In the genomic region with DNA sequence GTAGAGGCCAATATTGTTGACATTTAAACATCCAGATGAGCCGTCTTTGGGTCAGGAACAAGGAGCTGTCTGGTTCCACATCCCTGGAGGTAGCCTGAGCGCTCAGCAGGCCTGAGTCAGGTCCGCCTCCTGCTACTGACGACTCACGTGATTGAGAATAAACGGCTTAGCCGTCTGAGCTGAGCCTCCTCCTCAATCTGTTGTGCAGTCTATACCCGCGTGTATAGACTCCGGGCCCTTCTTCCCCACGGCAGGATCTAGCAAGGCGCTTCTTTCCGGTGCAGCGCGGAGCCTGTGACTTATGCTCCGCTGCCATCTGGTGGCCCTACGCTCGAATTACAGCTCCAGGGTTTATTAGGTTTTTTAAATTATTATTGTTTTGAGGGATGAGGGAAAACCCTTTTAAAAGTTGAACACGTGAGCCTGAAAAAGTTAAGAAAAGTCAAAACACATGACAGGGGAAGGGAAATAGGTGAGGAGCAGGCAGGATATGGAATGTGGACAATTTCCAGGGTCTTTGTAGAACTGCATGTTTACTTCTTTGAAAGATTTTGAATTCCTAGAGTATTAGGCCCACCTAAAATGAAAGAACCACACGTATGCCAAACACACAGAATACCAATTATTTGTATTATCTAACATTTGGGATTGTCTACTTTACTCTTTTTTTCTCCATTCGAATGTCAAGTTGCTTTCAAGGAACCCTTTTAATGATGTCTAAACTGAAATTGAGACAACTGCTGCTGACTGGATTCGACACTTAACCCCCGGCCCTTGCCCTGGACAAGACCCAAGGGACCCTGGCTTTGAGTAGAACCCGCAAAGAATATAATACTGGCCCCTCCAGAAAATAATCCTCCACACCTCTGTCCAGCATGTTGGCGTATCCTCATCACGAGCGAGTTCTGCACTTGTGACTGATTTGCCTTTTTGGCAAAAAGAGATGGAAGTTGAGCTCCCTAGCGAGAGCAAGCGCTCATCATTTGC, we compare ENCODE assay signal across 7 cellular contexts.
A peak's percentile ranks its signal among the peaks of the same experiment; 100 is the strongest.
DNase-seq lines count a peak whose midpoint lies in the region; ATAC-seq, FAIRE-seq and TF ChIP-seq lines count a peak whose summit lies in the region.

No MANE protein-coding gene starts in this region.

- H3K4me1 Mint-ChIP-seq in T-helper 2 cell treated with Interferon-gamma antibody and Interleukin-4, amounts not matched to agents 5 μg/mL and 100 μg/mL, for 36 hours (ENCODE audit: low read depth) = peaks cover 9% of the 10 kb centered on the region
- H3K4me1 Mint-ChIP-seq in astrocyte (ENCODE audit: low read depth, unreplicated experiment) = no peaks in the 10 kb centered on the region

- H3K79me2 ChIP-seq in astrocyte (ENCODE audit: insufficient read depth, low read length) = no peaks in the 10 kb centered on the region
- H3K79me2 ChIP-seq in hepatocyte = no peaks in the 10 kb centered on the region

- H4K20me1 ChIP-seq in astrocyte (ENCODE audit: insufficient read depth, low read length) (no peaks in the 10 kb centered on the region), hepatocyte (ENCODE audit: insufficient read depth, poor library complexity, severe bottlenecking) (no peaks in the 10 kb centered on the region)

- DNase-seq in GM13976 (ENCODE audit: low spot score) (peak; percentile 78), NCI-H146 treated with DMSO at 0.1 percent for 48 hours (lab: John Stamatoyannopoulos, UW; ENCODE audit: unreplicated experiment) (peak; percentile 64), astrocyte (ENCODE audit: low read depth) (peak; percentile 34), hepatocyte (ENCODE audit: low spot score) (peak; percentile 88), small intestine (peak; percentile 53)
- peak; percentile 47 for DNase-seq in T-helper 2 cell treated with Interferon-gamma antibody and Interleukin-4, amounts not matched to agents 5 μg/mL and 100 μg/mL, for 36 hours (ENCODE audit: low spot score)

- in situ Hi-C loops in GM13976 (cut with MboI; ENCODE audit: low sequenced_read_pairs, unreplicated experiment) = loop anchor here (5.0 kb wide), 1 partner anchor 313 kb away; no protein-coding TSS in a partner anchor

- peak overlapping the region; percentile 90 for H2AFZ ChIP-seq in astrocyte (ENCODE audit: low read depth, low read length)
- peak overlapping the region; percentile 36 for H2AFZ ChIP-seq in hepatocyte

- ATAC-seq in HG02840 (IDR thresholded peaks at IDR 0.05; ENCODE audit: low FRiP score, unreplicated experiment) = peak; percentile 59

- H3K27me3 ChIP-seq in astrocyte (ENCODE audit: insufficient read depth, low read length) (no peaks in the 10 kb centered on the region), hepatocyte (no peaks in the 10 kb centered on the region), small intestine (ENCODE audit: control insufficient read depth in 2 of 2, insufficient read depth in 2 of 2, low read length in 2 of 2) (no peaks in the 10 kb centered on the region)

- H3K27ac ChIP-seq in astrocyte (ENCODE audit: low read depth, low read length) (no peak overlapping the region), hepatocyte (no peak overlapping the region), small intestine (ENCODE audit: low read depth in 1 of 2, low read length in 1 of 2) (no peak overlapping the region)

- H3K4me2 ChIP-seq in astrocyte (ENCODE audit: low read length) = peak overlapping the region; percentile 75
- H3K4me2 ChIP-seq in hepatocyte = peak overlapping the region; percentile 52

- H3K4me1 ChIP-seq in astrocyte (ENCODE audit: insufficient read depth, low read length) (no peaks in the 10 kb centered on the region), hepatocyte (ENCODE audit: insufficient read depth) (no peaks in the 10 kb centered on the region), small intestine (ENCODE audit: control insufficient read depth in 2 of 2, insufficient read depth in 1 of 2, low read depth in 1 of 2, low read length in 1 of 2) (peaks cover 0 to 2% of the 10 kb centered on the region in 2 donors)

- peaks cover 9% of the 10 kb centered on the region for H3K27me3 Mint-ChIP-seq in T-helper 2 cell treated with Interferon-gamma antibody and Interleukin-4, amounts not matched to agents 5 μg/mL and 100 μg/mL, for 36 hours (ENCODE audit: low read depth)
- H3K27me3 Mint-ChIP-seq in astrocyte (ENCODE audit: low read depth, unreplicated experiment) = peaks cover 16% of the 10 kb centered on the region

- no peak overlapping the region for H3K9ac ChIP-seq in astrocyte (ENCODE audit: low read length)

- TF ChIP-seq CTCF in GM13976 (IDR thresholded peaks at IDR 0.05; ENCODE audit: borderline replicate concordance, control extremely low read depth, extremely low read depth, insufficient read depth, missing control alignments) = peak; percentile 76
- peak; percentile 90 for TF ChIP-seq CTCF in astrocyte (IDR thresholded peaks at IDR 0.05; ENCODE audit: insufficient read depth, low read depth, low read length)
- peak; percentile 97 for TF ChIP-seq CTCF in hepatocyte (IDR thresholded peaks at IDR 0.05; ENCODE audit: poor library complexity)

- no peak overlapping the region for H3K4me3 ChIP-seq in astrocyte (ENCODE audit: insufficient read depth, low read depth, low read length)
- no peak overlapping the region for H3K4me3 ChIP-seq in hepatocyte
- no peak overlapping the region for H3K4me3 ChIP-seq in small intestine (ENCODE audit: low read depth in 1 of 2, low read length in 2 of 2)

- peak overlapping the region; percentile 37 for H3K27ac Mint-ChIP-seq in T-helper 2 cell treated with Interferon-gamma antibody and Interleukin-4, amounts not matched to agents 5 μg/mL and 100 μg/mL, for 36 hours
- no peak overlapping the region for H3K27ac Mint-ChIP-seq in astrocyte (ENCODE audit: unreplicated experiment)

- H3K36me3 ChIP-seq in astrocyte (ENCODE audit: insufficient read depth, low read length) (no peaks in the 10 kb centered on the region), hepatocyte (replicated peaks; ENCODE audit: insufficient read depth, low read depth) (no peaks in the 10 kb centered on the region), small intestine (ENCODE audit: control insufficient read depth in 2 of 2, insufficient read depth in 2 of 2, low read length in 2 of 2) (no peaks in the 10 kb centered on the region)

- H3K9me3 ChIP-seq in astrocyte (ENCODE audit: insufficient read depth, low read depth, low read length) (no peaks in the 10 kb centered on the region), hepatocyte (ENCODE audit: low read depth) (no peaks in the 10 kb centered on the region), small intestine (ENCODE audit: control insufficient read depth, low read depth) (no peaks in the 10 kb centered on the region)

- WGBS in hepatocyte (ENCODE audit: low lambda C conversion rate, missing lambda C conversion rate) = 39% methylated on average over 29 of the region's 29 CpGs
- WGBS in small intestine, 3 donors = 40 to 42% (median 41%) methylated on average over 29 of the region's 29 CpGs

- no peaks in the 10 kb centered on the region for H3K9me3 Mint-ChIP-seq in T-helper 2 cell treated with Interferon-gamma antibody and Interleukin-4, amounts not matched to agents 5 μg/mL and 100 μg/mL, for 36 hours
- H3K9me3 Mint-ChIP-seq in astrocyte (ENCODE audit: unreplicated experiment) = no peaks in the 10 kb centered on the region

- FAIRE-seq in astrocyte (lab: Jason Lieb, UNC) (no peak), small intestine (lab: Jason Lieb, UNC) (no peak)

- H3K36me3 Mint-ChIP-seq in T-helper 2 cell treated with Interferon-gamma antibody and Interleukin-4, amounts not matched to agents 5 μg/mL and 100 μg/mL, for 36 hours (ENCODE audit: low read depth) = no peaks in the 10 kb centered on the region
- H3K36me3 Mint-ChIP-seq in astrocyte (ENCODE audit: low read depth, unreplicated experiment) = no peaks in the 10 kb centered on the region

- H3K4me3 Mint-ChIP-seq in T-helper 2 cell treated with Interferon-gamma antibody and Interleukin-4, amounts not matched to agents 5 μg/mL and 100 μg/mL, for 36 hours = no peak overlapping the region
- H3K4me3 Mint-ChIP-seq in astrocyte (ENCODE audit: unreplicated experiment) = no peak overlapping the region

- no peaks in the 10 kb centered on the region for H3K9me2 ChIP-seq in hepatocyte (replicated peaks; ENCODE audit: insufficient read depth)

Comparison
In these comparisons a context has a peak if more than half of its experiments do, and no peak if none do; other contexts are left out.
1. DNase-seq: peak in every context shown above with its lines; median percentile 88 in hepatocyte; 78 in GM13976; 64 in NCI-H146 treated with DMSO at 0.1 percent for 48 hours; 53 in small intestine; 47 in T-helper 2 cell treated with Interferon-gamma antibody and Interleukin-4, amounts not matched to agents 5 μg/mL and 100 μg/mL, for 36 hours; 34 in astrocyte.